ENCODE assay signal across 1 cellular context in genomic region chr12:122499991-122500684, GRCh38.
TF ChIP-seq lines count a peak whose summit lies in the region.

No MANE protein-coding gene starts in this region.

TF ChIP-seq in SK-N-SH treated with all-trans-retinoic acid at 6 μM for 48 hours, 23 proteins besides CTCF, POLR2A, EP300 and RAD21 (continued from another document):
- TF ChIP-seq CSRNP3 (CRISPR knock-in tag; IDR thresholded peaks at IDR 0.05) (no peak), ZNF8 (CRISPR knock-in tag; IDR thresholded peaks at IDR 0.05) (no peak), TCF4 (CRISPR knock-in tag; IDR thresholded peaks at IDR 0.05; ENCODE audit: borderline replicate concordance) (no peak), SNAI2 (CRISPR knock-in tag; IDR thresholded peaks at IDR 0.05) (no peak), ISL1 (CRISPR knock-in tag; IDR thresholded peaks at IDR 0.05) (no peak), ZNF70 (CRISPR knock-in tag; IDR thresholded peaks at IDR 0.05) (no peak), ZFP30 (CRISPR knock-in tag; IDR thresholded peaks at IDR 0.05) (no peak), ZFP3 (CRISPR knock-in tag; IDR thresholded peaks at IDR 0.05) (no peak), ZC3H10 (CRISPR knock-in tag; IDR thresholded peaks at IDR 0.05) (no peak), RARB (CRISPR knock-in tag; IDR thresholded peaks at IDR 0.05) (no peak), ZNF565 (CRISPR knock-in tag; conservative IDR thresholded peaks at IDR 0.05; ENCODE audit: low read depth) (no peak), TSHZ2 (CRISPR knock-in tag; IDR thresholded peaks at IDR 0.05) (no peak), OSR1 (CRISPR knock-in tag; IDR thresholded peaks at IDR 0.05) (no peak)
